ENCODE assay signal across 1 cellular context in genomic region chr3:23275814-23276213, GRCh38.
TF ChIP-seq lines count a peak whose summit lies in the region.

No MANE protein-coding gene starts in this region.

TF ChIP-seq in SK-N-SH treated with all-trans-retinoic acid at 6 μM for 48 hours, 23 proteins besides CTCF, POLR2A, EP300 and RAD21 (continued from another document):
- no peak for TF ChIP-seq PATZ1 (CRISPR knock-in tag; IDR thresholded peaks at IDR 0.05; ENCODE audit: borderline replicate concordance)
- no peak for TF ChIP-seq ZC3H10 (CRISPR knock-in tag; IDR thresholded peaks at IDR 0.05)
- TF ChIP-seq ARNTL (CRISPR knock-in tag; IDR thresholded peaks at IDR 0.05; ENCODE audit: borderline replicate concordance, low read depth) = no peak
- no peak for TF ChIP-seq PPARA (CRISPR knock-in tag; IDR thresholded peaks at IDR 0.05; ENCODE audit: borderline replicate concordance)
- no peak for TF ChIP-seq TSHZ2 (CRISPR knock-in tag; IDR thresholded peaks at IDR 0.05)
TF ChIP-seq in SK-N-SH treated with all-trans-retinoic acid at 6 μM for 48 hours: peak in this region for 0.
